ENCODE assay signal across 8 cellular contexts in the genomic region with DNA sequence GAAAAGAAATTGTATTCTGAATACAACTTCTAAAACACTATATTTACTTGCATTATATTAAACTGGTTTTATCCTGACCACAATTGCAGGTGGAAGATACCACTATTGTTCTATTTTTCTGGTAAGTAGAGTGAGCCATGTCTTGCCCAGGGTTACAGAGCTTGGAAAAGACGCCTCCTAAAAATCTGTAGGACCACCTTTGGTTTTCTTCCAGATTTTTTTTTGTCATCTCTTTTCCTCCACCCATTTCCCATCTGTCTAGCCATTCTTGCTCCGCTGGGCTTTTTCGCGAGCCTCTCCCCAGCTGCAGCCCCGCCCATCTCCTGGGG. TPM values are rescaled to one million over a fixed set of nuclear protein-coding genes. Genes with fewer than 3 reads are reported as not detected.
DNase-seq lines count a peak whose midpoint lies in the region; ATAC-seq and TF ChIP-seq lines count a peak whose summit lies in the region.

No MANE protein-coding gene starts in this region.

- intact Hi-C loops in transverse colon (cut with DNase I; ENCODE audit: low total_unique reads): loop anchor here (5.0 kb wide), 1 partner anchor 115 kb away; no protein-coding TSS in a partner anchor
- intact Hi-C loops in sciatic nerve (cut with DNase I): no loop called here

- in situ Hi-C loops in transverse colon (cut with MboI; ENCODE audit: low pct_ligation_motif_present in 1 of 4, low pct_unique_long_range_greater_than_20kb in 1 of 4, low sequenced_read_pairs in 3 of 4): loop anchor here in 1 of 4 donors (25.0 kb wide), 1 partner anchor 105 kb away; no protein-coding TSS in a partner anchor

- TF ChIP-seq POLR2A in transverse colon (IDR thresholded peaks at IDR 0.05): no peak

- peaks cover 13% of the 10 kb centered on the region for H3K4me1 ChIP-seq in iPS-20b (ENCODE audit: insufficient read depth, low read length)
- H3K4me1 ChIP-seq in transverse colon: peaks cover 12 to 40% (median 23%) of the 10 kb centered on the region in 4 donors

- TF ChIP-seq EP300 in transverse colon (IDR thresholded peaks at IDR 0.05; ENCODE audit: low read depth): no peak

- peak; percentile 79 for ATAC-seq in SK-N-SH treated with all-trans-retinoic acid at 6 μM for 48 hours
- ATAC-seq in HG03175 (IDR thresholded peaks at IDR 0.05; ENCODE audit: unreplicated experiment): no peak
- ATAC-seq in HG03439 (IDR thresholded peaks at IDR 0.05; ENCODE audit: unreplicated experiment): no peak
- ATAC-seq in sciatic nerve: no peak

- H3K4me3 ChIP-seq in iPS-20b (ENCODE audit: low read length) (peak overlapping the region; percentile 45; the same call in 1 of the 2 replicates), transverse colon (peak overlapping the region in 2 of 4 donors; percentile 95 to 97)

- no peak overlapping the region for H3K9ac ChIP-seq in iPS-20b (ENCODE audit: low read depth, low read length)

- no peaks in the 10 kb centered on the region for H3K27me3 ChIP-seq in iPS-20b (ENCODE audit: insufficient read depth, low read length)
- no peaks in the 10 kb centered on the region for H3K27me3 ChIP-seq in transverse colon

- H3K36me3 ChIP-seq in iPS-20b (ENCODE audit: insufficient read depth, low read depth, low read length) (no peaks in the 10 kb centered on the region), transverse colon (no peaks in the 10 kb centered on the region)

- H3K4me1 Mint-ChIP-seq in activated naive CD4-positive, alpha-beta T cell treated with anti-CD3 and anti-CD28 coated beads, Interleukin-2, amount 10 ng/mL, durations not matched to agents 7 days and 5 days: peaks cover 13% of the 10 kb centered on the region

- H3K9me3 Mint-ChIP-seq in activated naive CD4-positive, alpha-beta T cell treated with anti-CD3 and anti-CD28 coated beads, Interleukin-2, amount 10 ng/mL, durations not matched to agents 7 days and 5 days: no peaks in the 10 kb centered on the region

- H3K9me3 ChIP-seq in iPS-20b (ENCODE audit: insufficient read depth, low read depth, low read length): no peaks in the 10 kb centered on the region
- H3K9me3 ChIP-seq in transverse colon: no peaks in the 10 kb centered on the region

- 1 to 14% methylated on average over 1 to 5 of the region's 5 CpGs for WGBS in transverse colon (ENCODE audit: low coverage in 1 of 2), 2 donors

- no peak for TF ChIP-seq CTCF in transverse colon (IDR thresholded peaks at IDR 0.05)

- CTCF ChIA-PET in activated naive CD4-positive, alpha-beta T cell treated with anti-CD3 and anti-CD28 coated beads, Interleukin-2, amount 10 ng/mL, durations not matched to agents 7 days and 5 days (lab: Charles Lee): interaction anchor here (1.2 kb wide), 1 partner anchor 62 kb away, joined by 3 read pairs; no protein-coding TSS in a partner anchor

- peaks cover 6% of the 10 kb centered on the region for H3K36me3 Mint-ChIP-seq in activated naive CD4-positive, alpha-beta T cell treated with anti-CD3 and anti-CD28 coated beads, Interleukin-2, amount 10 ng/mL, durations not matched to agents 7 days and 5 days

- H3K4me3 Mint-ChIP-seq in activated naive CD4-positive, alpha-beta T cell treated with anti-CD3 and anti-CD28 coated beads, Interleukin-2, amount 10 ng/mL, durations not matched to agents 7 days and 5 days: peak overlapping the region; percentile 84

- H3K27me3 Mint-ChIP-seq in activated naive CD4-positive, alpha-beta T cell treated with anti-CD3 and anti-CD28 coated beads, Interleukin-2, amount 10 ng/mL, durations not matched to agents 7 days and 5 days: peaks cover 21% of the 10 kb centered on the region

- peak overlapping the region; percentile 76 for H3K27ac Mint-ChIP-seq in activated naive CD4-positive, alpha-beta T cell treated with anti-CD3 and anti-CD28 coated beads, Interleukin-2, amount 10 ng/mL, durations not matched to agents 7 days and 5 days

- no peak overlapping the region for H3K27ac ChIP-seq in iPS-20b (ENCODE audit: low read length)
- H3K27ac ChIP-seq in transverse colon: peak overlapping the region; percentile 96 to 99 (median 98)

- no peak for DNase-seq in activated naive CD4-positive, alpha-beta T cell treated with anti-CD3 and anti-CD28 coated beads, Interleukin-2, amount 10 ng/mL, durations not matched to agents 7 days and 5 days
- no peak for DNase-seq in activated naive CD4-positive, alpha-beta T cell (lab: John Stamatoyannopoulos, UW)
- no peak for DNase-seq in transverse colon
- no peak for DNase-seq in sciatic nerve (ENCODE audit: low spot score)

TF ChIP-seq in SK-N-SH treated with all-trans-retinoic acid at 6 μM for 48 hours, 23 proteins besides CTCF, POLR2A, EP300 and RAD21:
- TF ChIP-seq ZNF8 (CRISPR knock-in tag; IDR thresholded peaks at IDR 0.05) (no peak), ZFP3 (CRISPR knock-in tag; IDR thresholded peaks at IDR 0.05) (no peak), RARB (CRISPR knock-in tag; IDR thresholded peaks at IDR 0.05) (no peak), CSDC2 (CRISPR knock-in tag; IDR thresholded peaks at IDR 0.05) (no peak), SNAI2 (CRISPR knock-in tag; IDR thresholded peaks at IDR 0.05) (no peak)
- TF ChIP-seq, protein P1, sequence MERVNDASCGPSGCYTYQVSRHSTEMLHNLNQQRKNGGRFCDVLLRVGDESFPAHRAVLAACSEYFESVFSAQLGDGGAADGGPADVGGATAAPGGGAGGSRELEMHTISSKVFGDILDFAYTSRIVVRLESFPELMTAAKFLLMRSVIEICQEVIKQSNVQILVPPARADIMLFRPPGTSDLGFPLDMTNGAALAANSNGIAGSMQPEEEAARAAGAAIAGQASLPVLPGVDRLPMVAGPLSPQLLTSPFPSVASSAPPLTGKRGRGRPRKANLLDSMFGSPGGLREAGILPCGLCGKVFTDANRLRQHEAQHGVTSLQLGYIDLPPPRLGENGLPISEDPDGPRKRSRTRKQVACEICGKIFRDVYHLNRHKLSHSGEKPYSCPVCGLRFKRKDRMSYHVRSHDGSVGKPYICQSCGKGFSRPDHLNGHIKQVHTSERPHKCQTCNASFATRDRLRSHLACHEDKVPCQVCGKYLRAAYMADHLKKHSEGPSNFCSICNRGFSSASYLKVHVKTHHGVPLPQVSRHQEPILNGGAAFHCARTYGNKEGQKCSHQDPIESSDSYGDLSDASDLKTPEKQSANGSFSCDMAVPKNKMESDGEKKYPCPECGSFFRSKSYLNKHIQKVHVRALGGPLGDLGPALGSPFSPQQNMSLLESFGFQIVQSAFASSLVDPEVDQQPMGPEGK (CRISPR knock-in tag; IDR thresholded peaks at IDR 0.05; ENCODE audit: borderline replicate concordance): no peak
- TF ChIP-seq, protein P2, sequence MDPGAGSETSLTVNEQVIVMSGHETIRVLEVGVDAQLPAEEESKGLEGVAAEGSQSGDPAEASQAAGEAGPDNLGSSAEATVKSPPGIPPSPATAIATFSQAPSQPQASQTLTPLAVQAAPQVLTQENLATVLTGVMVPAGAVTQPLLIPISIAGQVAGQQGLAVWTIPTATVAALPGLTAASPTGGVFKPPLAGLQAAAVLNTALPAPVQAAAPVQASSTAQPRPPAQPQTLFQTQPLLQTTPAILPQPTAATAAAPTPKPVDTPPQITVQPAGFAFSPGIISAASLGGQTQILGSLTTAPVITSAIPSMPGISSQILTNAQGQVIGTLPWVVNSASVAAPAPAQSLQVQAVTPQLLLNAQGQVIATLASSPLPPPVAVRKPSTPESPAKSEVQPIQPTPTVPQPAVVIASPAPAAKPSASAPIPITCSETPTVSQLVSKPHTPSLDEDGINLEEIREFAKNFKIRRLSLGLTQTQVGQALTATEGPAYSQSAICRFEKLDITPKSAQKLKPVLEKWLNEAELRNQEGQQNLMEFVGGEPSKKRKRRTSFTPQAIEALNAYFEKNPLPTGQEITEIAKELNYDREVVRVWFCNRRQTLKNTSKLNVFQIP (CRISPR knock-in tag; IDR thresholded peaks at IDR 0.05; ENCODE audit: borderline replicate concordance, low read depth): no peak
- TF ChIP-seq, protein P3, sequence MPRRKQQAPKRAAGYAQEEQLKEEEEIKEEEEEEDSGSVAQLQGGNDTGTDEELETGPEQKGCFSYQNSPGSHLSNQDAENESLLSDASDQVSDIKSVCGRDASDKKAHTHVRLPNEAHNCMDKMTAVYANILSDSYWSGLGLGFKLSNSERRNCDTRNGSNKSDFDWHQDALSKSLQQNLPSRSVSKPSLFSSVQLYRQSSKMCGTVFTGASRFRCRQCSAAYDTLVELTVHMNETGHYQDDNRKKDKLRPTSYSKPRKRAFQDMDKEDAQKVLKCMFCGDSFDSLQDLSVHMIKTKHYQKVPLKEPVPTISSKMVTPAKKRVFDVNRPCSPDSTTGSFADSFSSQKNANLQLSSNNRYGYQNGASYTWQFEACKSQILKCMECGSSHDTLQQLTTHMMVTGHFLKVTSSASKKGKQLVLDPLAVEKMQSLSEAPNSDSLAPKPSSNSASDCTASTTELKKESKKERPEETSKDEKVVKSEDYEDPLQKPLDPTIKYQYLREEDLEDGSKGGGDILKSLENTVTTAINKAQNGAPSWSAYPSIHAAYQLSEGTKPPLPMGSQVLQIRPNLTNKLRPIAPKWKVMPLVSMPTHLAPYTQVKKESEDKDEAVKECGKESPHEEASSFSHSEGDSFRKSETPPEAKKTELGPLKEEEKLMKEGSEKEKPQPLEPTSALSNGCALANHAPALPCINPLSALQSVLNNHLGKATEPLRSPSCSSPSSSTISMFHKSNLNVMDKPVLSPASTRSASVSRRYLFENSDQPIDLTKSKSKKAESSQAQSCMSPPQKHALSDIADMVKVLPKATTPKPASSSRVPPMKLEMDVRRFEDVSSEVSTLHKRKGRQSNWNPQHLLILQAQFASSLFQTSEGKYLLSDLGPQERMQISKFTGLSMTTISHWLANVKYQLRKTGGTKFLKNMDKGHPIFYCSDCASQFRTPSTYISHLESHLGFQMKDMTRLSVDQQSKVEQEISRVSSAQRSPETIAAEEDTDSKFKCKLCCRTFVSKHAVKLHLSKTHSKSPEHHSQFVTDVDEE (CRISPR knock-in tag; IDR thresholded peaks at IDR 0.05): no peak
TF ChIP-seq in SK-N-SH treated with all-trans-retinoic acid at 6 μM for 48 hours: peak in this region for 0.

RNA-seq across cellular contexts. Expression of a gene that starts 0.3 kb away (rescaled TPM):
- total RNA-seq in transverse colon: 10 to 100 TPM; 52.5 to 92.7 (median 70.2) TPM
- 73.2 TPM for total RNA-seq in sciatic nerve

RNA-seq across cellular contexts. Expression of a gene that starts 44.6 kb away (rescaled TPM):
- total RNA-seq in transverse colon (10 to 100 TPM; 46.8 to 69.4 (median 62.2) TPM), sciatic nerve (47.1 TPM)
